8 cellular contexts compared by ENCODE assay signal in genomic region chr15:88704791-88705768, GRCh38.
DNase-seq lines count a peak whose midpoint lies in the region; FAIRE-seq and TF ChIP-seq lines count a peak whose summit lies in the region.

No MANE protein-coding gene starts in this region.

- H3K4me1 ChIP-seq in kidney (ENCODE audit: control insufficient read depth in 1 of 2, insufficient read depth in 1 of 2, low read depth in 1 of 2, low read length in 2 of 2) = peaks cover 0 to 2% of the 10 kb centered on the region in 2 donors

- no peak overlapping the region for H3K9ac ChIP-seq in kidney (ENCODE audit: low read length in 2 of 2)

- TF ChIP-seq CTCF in kidney (IDR thresholded peaks at IDR 0.05; ENCODE audit: borderline replicate concordance, extremely low read depth, insufficient read depth) = no peak

- intact Hi-C loops in kidney (cut with DNase I) = no loop called here

- DNase-seq in activated T-cell treated with anti-CD3 and anti-CD28 coated beads, Interleukin-2, amount 50 U/mL, for 1 hour = peak; percentile 20
- DNase-seq in activated T-cell treated with anti-CD3 and anti-CD28 coated beads for 4 hours (no peak), cerebellar cortex (ENCODE audit: low spot score) (peak; percentile 1), kidney (no peak), SHP77 (lab: John Stamatoyannopoulos, UW) (no peak), NCI-H2196 (lab: John Stamatoyannopoulos, UW; ENCODE audit: unreplicated experiment) (no peak), HT-29 (ENCODE audit: low spot score) (no peak)

- FAIRE-seq in kidney (lab: Jason Lieb, UNC) = no peak

- H3K36me3 ChIP-seq in kidney (ENCODE audit: control insufficient read depth in 1 of 2, insufficient read depth in 2 of 2, low read length in 2 of 2) = no peaks in the 10 kb centered on the region

- H3K27ac ChIP-seq in kidney (ENCODE audit: low read depth in 2 of 2, low read length in 2 of 2) (no peak overlapping the region), skin epidermis (peak overlapping the region in 10 of 21 experiments; percentile 4 to 75 (median 54))

- H3K4me3 ChIP-seq in kidney (ENCODE audit: low read length in 2 of 2) (peak overlapping the region; percentile 7 to 17), skin epidermis (peak overlapping the region in 6 of 7 experiments; percentile 13 to 40 (median 24))

- H3K9me3 ChIP-seq in kidney (ENCODE audit: control insufficient read depth in 1 of 2, low read length in 2 of 2) = no peaks in the 10 kb centered on the region

Comparison
In these comparisons a context has a peak if more than half of its experiments do, and no peak if none do; other contexts are left out.
1. DNase-seq: peak in activated T-cell treated with anti-CD3 and anti-CD28 coated beads, Interleukin-2, amount 50 U/mL, for 1 hour (single experiment) and cerebellar cortex (single experiment); none in activated T-cell treated with anti-CD3 and anti-CD28 coated beads for 4 hours (single experiment), kidney (single experiment), SHP77 (0 of 2), NCI-H2196 (single experiment) and HT-29 (single experiment).